8 cellular contexts compared by ENCODE assay signal in genomic region chr7:104207348-104207730, GRCh38. TPM values are rescaled to one million over a fixed set of nuclear protein-coding genes. Genes with fewer than 3 reads are reported as not detected.
DNase-seq lines count a peak whose midpoint lies in the region; ATAC-seq and TF ChIP-seq lines count a peak whose summit lies in the region.

No MANE protein-coding gene starts in this region.

- DNase-seq in NCI-H2171 treated with DMSO at 0.1 percent for 48 hours (lab: John Stamatoyannopoulos, UW) (peak; percentile 43), NCI-H2171 (lab: John Stamatoyannopoulos, UW) (no peak), LHCN-M2 (ENCODE audit: low read depth) (peak; percentile 27), mammary epithelial cell (peak; percentile 11), left lung (no peak), suprapubic skin (ENCODE audit: low spot score in 2 of 2) (no peak), NCI-H526 treated with DMSO at 0.1 percent for 48 hours (lab: John Stamatoyannopoulos, UW) (no peak)

- WGBS in mammary epithelial cell (ENCODE audit: low coverage, missing lambda C conversion rate): 2% methylated on average over 10 of the region's 10 CpGs
- WGBS in suprapubic skin: 0% methylated on average over 10 of the region's 10 CpGs

- H3K4me3 ChIP-seq in mammary epithelial cell (replicated peaks in 1 of 3; ENCODE audit: insufficient read depth in 1 of 3, low read depth in 2 of 3, low read length in 3 of 3) (peak overlapping the region; percentile 83 to 99 (median 89)), left lung (peak overlapping the region; percentile 71 to 83), suprapubic skin (peak overlapping the region; percentile 62)

- peak overlapping the region; percentile 75 for H3K4me2 ChIP-seq in mammary epithelial cell (ENCODE audit: insufficient read depth, low read depth, low read length)

- no peak for TF ChIP-seq EP300 in suprapubic skin (IDR thresholded peaks at IDR 0.05)

- H3K4me1 ChIP-seq in mammary epithelial cell (ENCODE audit: insufficient read depth, low read length): peaks cover 15% of the 10 kb centered on the region
- H3K4me1 ChIP-seq in left lung: peaks cover 6 to 19% of the 10 kb centered on the region in 2 donors
- peaks cover 25% of the 10 kb centered on the region for H3K4me1 ChIP-seq in suprapubic skin

- TF ChIP-seq POLR2A in suprapubic skin (IDR thresholded peaks at IDR 0.05): no peak

- peak; percentile 26 for ATAC-seq in GM21786 (IDR thresholded peaks at IDR 0.05; ENCODE audit: unreplicated experiment)
- peak; percentile 64 for ATAC-seq in left lung

- TF ChIP-seq CTCF in mammary epithelial cell (conservative IDR thresholded peaks at IDR 0.05 in 1 of 2, IDR thresholded peaks at IDR 0.05 in 1 of 2; ENCODE audit: extremely low read depth in 1 of 2, insufficient read depth in 1 of 2, low read depth in 1 of 2, low read length in 2 of 2): no peak
- TF ChIP-seq CTCF in left lung (IDR thresholded peaks at IDR 0.05): no peak
- no peak for TF ChIP-seq CTCF in suprapubic skin (IDR thresholded peaks at IDR 0.05)

- intact Hi-C loops in mammary epithelial cell (cut with micrococcal nuclease) (no loop called here), left lung (cut with DNase I) (no loop called here)

- dilution Hi-C loops in mammary epithelial cell (cut with HindIII; ENCODE audit: low sequenced_read_pairs): no loop called here

- BruUV-seq in mammary epithelial cell (replicated peaks; lab: Mats Ljungman, UMichigan): TSS peak; percentile 64

- H3K36me3 ChIP-seq in mammary epithelial cell (ENCODE audit: insufficient read depth, low read length): peaks cover 4% of the 10 kb centered on the region
- peaks cover 0 to 15% of the 10 kb centered on the region in 2 donors for H3K36me3 ChIP-seq in left lung
- peaks cover 15% of the 10 kb centered on the region for H3K36me3 ChIP-seq in suprapubic skin

- H2AFZ ChIP-seq in mammary epithelial cell (ENCODE audit: low read depth, low read length): peak overlapping the region; percentile 98

- no peaks in the 10 kb centered on the region for H3K27me3 ChIP-seq in mammary epithelial cell (ENCODE audit: insufficient read depth, low read length)
- H3K27me3 ChIP-seq in left lung: no peaks in the 10 kb centered on the region
- no peaks in the 10 kb centered on the region for H3K27me3 ChIP-seq in suprapubic skin

- no peaks in the 10 kb centered on the region for H4K20me1 ChIP-seq in mammary epithelial cell (ENCODE audit: insufficient read depth, low read length)

- H3K27ac ChIP-seq in mammary epithelial cell (ENCODE audit: insufficient read depth, low read depth, low read length) (peak overlapping the region; percentile 69), left lung (peak overlapping the region; percentile 71 to 76), suprapubic skin (peak overlapping the region; percentile 30)

- CTCF ChIA-PET in mammary epithelial cell (lab: Charles Lee; ENCODE audit: low non-redundant PET): no interaction called here

- no peaks in the 10 kb centered on the region for H3K9me3 ChIP-seq in mammary epithelial cell (replicated peaks; ENCODE audit: insufficient read depth, low read length)
- no peaks in the 10 kb centered on the region for H3K9me3 ChIP-seq in left lung
- H3K9me3 ChIP-seq in suprapubic skin: no peaks in the 10 kb centered on the region

- in situ Hi-C loops in mammary epithelial cell (cut with MboI; ENCODE audit: low sequenced_read_pairs in 2 of 2): no loop called here

- peak overlapping the region; percentile 87 for H3K9ac ChIP-seq in mammary epithelial cell (ENCODE audit: insufficient read depth, low read length)

- H3K79me2 ChIP-seq in mammary epithelial cell (ENCODE audit: insufficient read depth, low read length): peaks cover 53% of the 10 kb centered on the region

RNA-seq across cellular contexts. Expression of gene ORC5, which starts 0.5 kb away (rescaled TPM):
- total RNA-seq in LHCN-M2 (2014; rRNA removed) (32.6 and 33.7 TPM in 2 replicates), mammary epithelial cell (10 to 100 TPM; 26.2 to 27.2 TPM), left lung (10 to 100 TPM; 14.4 to 19.2 TPM), suprapubic skin (10 to 100 TPM; 10.5 to 28.7 (median 13.5) TPM)
- 10.7 TPM for polyA plus RNA-seq in LHCN-M2 (2012)
- polyA plus RNA-seq in mammary epithelial cell: 10.1 TPM
- polyA minus RNA-seq in mammary epithelial cell: 22.9 TPM

Comparison
In these comparisons a context has a peak if more than half of its experiments do, and no peak if none do; other contexts are left out.
1. DNase-seq: peak in NCI-H2171 treated with DMSO at 0.1 percent for 48 hours (single experiment), LHCN-M2 (single experiment) and mammary epithelial cell (single experiment); none in NCI-H2171 (single experiment), left lung (0 of 2), suprapubic skin (0 of 2) and NCI-H526 treated with DMSO at 0.1 percent for 48 hours (single experiment).
2. Peak in every context shown above with its lines, with median percentiles within 50 percentile points of each other: H3K27ac ChIP-seq and H3K4me3 ChIP-seq.